Comparison of ENCODE assay signal across 19 cellular contexts in genomic region chr6:83474309-83474708, GRCh38. TPM values are rescaled to one million over a fixed set of nuclear protein-coding genes. Genes with fewer than 3 reads are reported as not detected.
DNase-seq lines count a peak whose midpoint lies in the region; ATAC-seq and TF ChIP-seq lines count a peak whose summit lies in the region.
"Had no signal": no experiment of that assay in that cellular context is flagged by ENCODE, and none has a peak within 500 bp of the region (broad histone marks: within the 10 kb centered on the region; RNA-seq: fewer than 3 reads in every experiment).

No MANE protein-coding gene starts in this region.

- no peak overlapping the region for H3K23ac ChIP-seq in IMR-90 (ENCODE audit: low read depth, low read length)

- TF ChIP-seq POLR2A in IMR-90 (IDR thresholded peaks at IDR 0.05; ENCODE audit: low read depth, low read length), result no peak

- BruUV-seq in IMR-90 (replicated peaks; lab: Mats Ljungman, UMichigan), result no TSS peak

- H3K4me1 ChIP-seq in IMR-90 (ENCODE audit: control insufficient read depth, insufficient read depth, low read length), result no peaks in the 10 kb centered on the region
- H3K4me1 ChIP-seq: BE2C had no signal

- intact Hi-C loops in IMR-90 (cut with micrococcal nuclease), result no loop called here

- H2AK5ac ChIP-seq in IMR-90 (ENCODE audit: low read depth, low read length), result no peak overlapping the region

- POLR2A ChIA-PET in IMR-90 (lab: Charles Lee; ENCODE audit: unreplicated experiment), result no interaction called here

- no peaks in the 10 kb centered on the region for H3K36me3 ChIP-seq in IMR-90 (ENCODE audit: control insufficient read depth, insufficient read depth, low read length)
- H3K36me3 ChIP-seq: BE2C, ovary had no signal

- peaks cover 5% of the 10 kb centered on the region; the same call in 1 of the 2 replicates for H3K27me3 ChIP-seq in IMR-90 (ENCODE audit: control insufficient read depth, insufficient read depth, low read length)
- H3K27me3 ChIP-seq: BE2C, ovary had no signal

- H3K9ac ChIP-seq in IMR-90 (ENCODE audit: low read depth, low read length), result no peak overlapping the region

- no peak overlapping the region for H4K5ac ChIP-seq in IMR-90 (ENCODE audit: low read depth, low read length)

- H3K14ac ChIP-seq in IMR-90 (replicated peaks; ENCODE audit: low read depth, low read length), result no peak overlapping the region

- dilution Hi-C loops in IMR-90 (cut with HindIII; ENCODE audit: low sequenced_read_pairs, unreplicated experiment), result no loop called here

- H3K4me2 ChIP-seq in IMR-90 (ENCODE audit: low read depth, low read length), result peak overlapping the region; percentile 36; the same call in 1 of the 2 replicates

- H2BK5ac ChIP-seq in IMR-90 (ENCODE audit: low read depth, low read length, poor library complexity, severe bottlenecking), result no peak overlapping the region

- DNase-seq in AG08396 (ENCODE audit: low spot score) (peak; percentile 12), IMR-90 (peak; percentile 34), astrocyte of the spinal cord (ENCODE audit: low read depth, low spot score) (peak; percentile 14), kidney tubule cell (ENCODE audit: low spot score) (peak; percentile 43), NCI-H510A (lab: John Stamatoyannopoulos, UW) (no peak), NCI-H2227 (lab: John Stamatoyannopoulos, UW; ENCODE audit: unreplicated experiment) (no peak)
- DNase-seq: activated CD8-positive, alpha-beta T cell treated with anti-CD3 and anti-CD28 coated beads for 36 hours; activated naive CD4-positive, alpha-beta T cell treated with anti-CD3 and anti-CD28 coated beads for 36 hours; BE2C; glutamatergic neuron; mesendoderm; NCI-H1436; ovary; PC-3; stimulated activated CD4-positive, alpha-beta T cell treated with anti-CD3 and anti-CD28 coated beads, Interleukin-2, amount 100 ng/mL, for 48 hours; stimulated activated naive CD8-positive, alpha-beta T cell treated with anti-CD3 and anti-CD28 coated beads, Interleukin-15, Interleukin-2, amounts not matched to agents 100 U/mL and 50 U/mL, for 24 hours had no signal

- no peak overlapping the region for H3K4me3 ChIP-seq in IMR-90 (ENCODE audit: insufficient read depth, low read depth, low read length)
- no peak overlapping the region for H3K4me3 ChIP-seq in astrocyte of the spinal cord (ENCODE audit: low read depth, low read length)
- H3K4me3 ChIP-seq: ovary had no signal

- no peaks in the 10 kb centered on the region for H3K79me1 ChIP-seq in IMR-90 (ENCODE audit: low read depth in 1 of 2, low read length in 2 of 2)

- no peaks in the 10 kb centered on the region for H3K9me1 ChIP-seq in IMR-90 (ENCODE audit: insufficient read depth, low read length)

- H2BK120ac ChIP-seq in IMR-90 (ENCODE audit: low read depth, low read length), result no peak overlapping the region

- no peak overlapping the region for H4K91ac ChIP-seq in IMR-90 (ENCODE audit: insufficient read depth, low read depth, low read length)

- H2AK9ac ChIP-seq in IMR-90 (replicated peaks; ENCODE audit: low read depth, low read length, poor library complexity), result no peak overlapping the region

- no peak overlapping the region for H4K8ac ChIP-seq in IMR-90 (ENCODE audit: low read depth in 2 of 2, low read length in 2 of 2)

- H2BK15ac ChIP-seq in IMR-90 (ENCODE audit: low read depth, low read length), result no peak overlapping the region

- ATAC-seq in IMR-90 (ENCODE audit: low read depth) (peak; percentile 48), GM18861 (IDR thresholded peaks at IDR 0.05; ENCODE audit: unreplicated experiment) (no peak), HG03196 (IDR thresholded peaks at IDR 0.05; ENCODE audit: unreplicated experiment) (no peak)
- ATAC-seq: activated CD8-positive, alpha-beta T cell treated with anti-CD3 and anti-CD28 coated beads for 36 hours; PC-3; stimulated activated naive CD8-positive, alpha-beta T cell treated with anti-CD3 and anti-CD28 coated beads, Interleukin-15, Interleukin-2, amounts not matched to agents 100 U/mL and 50 U/mL, for 24 hours had no signal

- CTCF ChIA-PET in IMR-90 (lab: Yijun Ruan, JAX), result interaction anchor here (0.7 kb wide), 1 partner anchor 270 kb away, joined by 3 read pairs; no protein-coding TSS in a partner anchor

- no peak overlapping the region for H2BK20ac ChIP-seq in IMR-90 (ENCODE audit: low read depth, low read length)

- in situ Hi-C loops in IMR-90 (cut with MboI; ENCODE audit: low sequenced_read_pairs), result no loop called here
- in situ Hi-C loops in astrocyte of the spinal cord (cut with HindIII; ENCODE audit: low sequenced_read_pairs), result no loop called here

- H3K27ac ChIP-seq in IMR-90 (ENCODE audit: insufficient read depth, low read length), result no peak overlapping the region
- H3K27ac ChIP-seq: ovary had no signal

- TF ChIP-seq RAD21 in IMR-90 (IDR thresholded peaks at IDR 0.05; ENCODE audit: low read length), result no peak

- no peak for TF ChIP-seq CTCF in IMR-90 (conservative IDR thresholded peaks at IDR 0.05; ENCODE audit: low read depth, low read length)
- TF ChIP-seq CTCF in astrocyte of the spinal cord (IDR thresholded peaks at IDR 0.05; ENCODE audit: low read depth, low read length), result no peak

- no peak overlapping the region for H3K18ac ChIP-seq in IMR-90 (ENCODE audit: low read depth, low read length)

- H3K9me3 ChIP-seq in IMR-90 (ENCODE audit: control insufficient read depth, insufficient read depth, low read length), result no peaks in the 10 kb centered on the region
- H3K9me3 ChIP-seq: BE2C, ovary had no signal

- no peak overlapping the region for H3K56ac ChIP-seq in IMR-90 (ENCODE audit: extremely low read depth, insufficient read depth, low read length)

- no peak overlapping the region for H2AFZ ChIP-seq in IMR-90 (replicated peaks; ENCODE audit: low read length, poor library complexity)

- H4K20me1 ChIP-seq in IMR-90 (ENCODE audit: insufficient read depth, low read length), result no peaks in the 10 kb centered on the region

- WGBS in IMR-90 (ENCODE audit: extremely low coverage in 2 of 2, insufficient read length in 1 of 2), 2 experiments, result 30% methylated on average over 2 of the region's 4 CpGs; no CpG with 5 or more reads in 1 of the 2 experiments

- H3K4ac ChIP-seq in IMR-90 (ENCODE audit: low read depth, low read length), result no peak overlapping the region

TF ChIP-seq in IMR-90, 13 proteins besides CTCF, POLR2A, EP300 and RAD21:
- TF ChIP-seq NFE2L2 (IDR thresholded peaks at IDR 0.05; ENCODE audit: low read depth, low read length), result no peak
- no peak for TF ChIP-seq SMC3 (IDR thresholded peaks at IDR 0.05; ENCODE audit: low read depth, low read length)
- no peak for TF ChIP-seq FOS (IDR thresholded peaks at IDR 0.05; ENCODE audit: low read depth, low read length)
- no peak for TF ChIP-seq BHLHE40 (IDR thresholded peaks at IDR 0.05; ENCODE audit: low read depth, low read length)
- TF ChIP-seq MAFK (IDR thresholded peaks at IDR 0.05; ENCODE audit: low read depth, low read length), result no peak
- TF ChIP-seq CEBPB (IDR thresholded peaks at IDR 0.05; ENCODE audit: low read depth, low read length), result no peak
- TF ChIP-seq CHD1 (IDR thresholded peaks at IDR 0.05; ENCODE audit: low read depth, low read length), result no peak
- no peak for TF ChIP-seq RCOR1 (IDR thresholded peaks at IDR 0.05; ENCODE audit: insufficient replicate concordance, low read length)
- no peak for TF ChIP-seq RFX5 (IDR thresholded peaks at IDR 0.05; ENCODE audit: low read depth, low read length)

RNA-seq across cellular contexts. Expression of gene PRSS35, which starts 38.0 kb away (rescaled TPM):
- 5.2 and 6.7 TPM in 2 replicates for total RNA-seq in IMR-90 (2012; rRNA removed)
- polyA plus RNA-seq in IMR-90 (2012; rRNA removed), result 4.2 and 5.6 TPM in 2 replicates
- polyA plus RNA-seq in IMR-90 (2012; cell fraction: cytosol; rRNA removed), result 1.4 and 2.0 TPM in 2 replicates
- polyA plus RNA-seq in IMR-90 (2012; cell fraction: nucleus; rRNA removed; ENCODE audit: low replicate concordance), result 0.50 and 1.8 TPM in 2 replicates
- total RNA-seq: activated CD8-positive, alpha-beta T cell treated with anti-CD3 and anti-CD28 coated beads for 36 hours; activated naive CD4-positive, alpha-beta T cell treated with anti-CD3 and anti-CD28 coated beads for 36 hours; T-helper 2 cell treated with Interferon-gamma antibody and Interleukin-4, amounts not matched to agents 100 ng/mL and 5 ng/mL, for 36 hours had no signal

RNA-seq across cellular contexts. Expression of gene ME1, which starts 43.5 kb away (rescaled TPM):
- 24.4 and 32.2 TPM in 2 replicates for total RNA-seq in IMR-90 (2012; rRNA removed)
- 15.7 and 21.5 TPM in 2 replicates for polyA plus RNA-seq in IMR-90 (2012; rRNA removed)
- 5.2 and 6.0 TPM in 2 replicates for polyA plus RNA-seq in IMR-90 (2012; cell fraction: cytosol; rRNA removed)
- polyA plus RNA-seq in IMR-90 (2012; cell fraction: nucleus; rRNA removed; ENCODE audit: low replicate concordance), result 2.4 and 15.3 TPM in 2 replicates
- total RNA-seq: activated naive CD4-positive, alpha-beta T cell treated with anti-CD3 and anti-CD28 coated beads for 36 hours; T-helper 2 cell treated with Interferon-gamma antibody and Interleukin-4, amounts not matched to agents 100 ng/mL and 5 ng/mL, for 36 hours had no signal

Comparison
In these comparisons a context has a peak if more than half of its experiments do, and no peak if none do; other contexts are left out.
1. DNase-seq: peak in AG08396 (single experiment), IMR-90 (single experiment), astrocyte of the spinal cord (single experiment) and kidney tubule cell (single experiment); none in NCI-H510A (single experiment) and NCI-H2227 (single experiment).